Comparison of ENCODE assay signal across 1 cellular context in the genomic region with DNA sequence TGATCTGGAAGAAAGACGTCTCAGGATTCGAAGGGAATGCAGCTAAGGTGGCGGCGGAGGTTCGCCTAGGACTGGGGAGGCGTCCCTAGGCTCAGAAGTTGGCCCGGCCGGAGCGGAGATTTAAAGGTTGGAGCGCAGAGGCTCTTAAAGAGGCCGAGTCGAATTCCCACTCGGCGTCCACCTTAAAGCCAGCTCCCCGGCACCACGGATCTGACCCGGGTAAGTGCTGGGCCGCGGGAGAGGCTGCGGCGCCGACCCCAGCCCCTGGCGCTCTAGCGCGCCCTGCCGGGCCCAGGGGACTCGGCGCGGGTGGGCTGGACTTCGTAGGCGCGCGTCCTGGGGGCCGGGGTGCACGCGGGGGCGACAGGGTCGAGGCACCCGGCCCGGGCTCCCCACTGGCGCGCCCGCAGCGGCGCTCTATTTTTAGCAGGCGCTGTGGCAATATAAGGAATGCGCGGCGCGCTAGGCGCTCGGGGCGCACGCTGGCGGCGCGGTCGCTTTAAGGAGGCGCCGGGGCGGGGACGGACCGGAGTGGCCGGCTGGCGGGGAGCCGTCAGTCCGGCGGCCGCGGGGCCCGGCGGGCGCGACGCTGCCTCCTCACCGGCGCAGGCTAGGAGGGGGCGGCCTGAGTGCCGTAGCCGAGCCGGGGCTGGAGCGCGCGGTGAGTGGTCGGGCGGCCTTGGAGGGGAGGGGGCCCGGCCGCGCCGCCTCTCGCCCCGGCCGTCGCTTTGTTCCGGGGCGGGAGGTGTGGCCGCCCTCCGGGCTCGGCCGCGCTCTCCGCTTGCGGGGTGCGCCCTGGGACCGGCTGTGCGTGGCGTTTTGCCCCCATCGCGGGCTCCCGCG.
TF ChIP-seq lines count a peak whose summit lies in the region.

A gene (plus strand): TSS at position 473 of the 843 bp plus-strand sequence. CDS start 24,305 bp downstream, outside the sequence.

TF ChIP-seq in HepG2, 621 proteins besides CTCF, POLR2A, EP300 and RAD21 (continued from another document and continues in another):
- TF ChIP-seq, protein P1, sequence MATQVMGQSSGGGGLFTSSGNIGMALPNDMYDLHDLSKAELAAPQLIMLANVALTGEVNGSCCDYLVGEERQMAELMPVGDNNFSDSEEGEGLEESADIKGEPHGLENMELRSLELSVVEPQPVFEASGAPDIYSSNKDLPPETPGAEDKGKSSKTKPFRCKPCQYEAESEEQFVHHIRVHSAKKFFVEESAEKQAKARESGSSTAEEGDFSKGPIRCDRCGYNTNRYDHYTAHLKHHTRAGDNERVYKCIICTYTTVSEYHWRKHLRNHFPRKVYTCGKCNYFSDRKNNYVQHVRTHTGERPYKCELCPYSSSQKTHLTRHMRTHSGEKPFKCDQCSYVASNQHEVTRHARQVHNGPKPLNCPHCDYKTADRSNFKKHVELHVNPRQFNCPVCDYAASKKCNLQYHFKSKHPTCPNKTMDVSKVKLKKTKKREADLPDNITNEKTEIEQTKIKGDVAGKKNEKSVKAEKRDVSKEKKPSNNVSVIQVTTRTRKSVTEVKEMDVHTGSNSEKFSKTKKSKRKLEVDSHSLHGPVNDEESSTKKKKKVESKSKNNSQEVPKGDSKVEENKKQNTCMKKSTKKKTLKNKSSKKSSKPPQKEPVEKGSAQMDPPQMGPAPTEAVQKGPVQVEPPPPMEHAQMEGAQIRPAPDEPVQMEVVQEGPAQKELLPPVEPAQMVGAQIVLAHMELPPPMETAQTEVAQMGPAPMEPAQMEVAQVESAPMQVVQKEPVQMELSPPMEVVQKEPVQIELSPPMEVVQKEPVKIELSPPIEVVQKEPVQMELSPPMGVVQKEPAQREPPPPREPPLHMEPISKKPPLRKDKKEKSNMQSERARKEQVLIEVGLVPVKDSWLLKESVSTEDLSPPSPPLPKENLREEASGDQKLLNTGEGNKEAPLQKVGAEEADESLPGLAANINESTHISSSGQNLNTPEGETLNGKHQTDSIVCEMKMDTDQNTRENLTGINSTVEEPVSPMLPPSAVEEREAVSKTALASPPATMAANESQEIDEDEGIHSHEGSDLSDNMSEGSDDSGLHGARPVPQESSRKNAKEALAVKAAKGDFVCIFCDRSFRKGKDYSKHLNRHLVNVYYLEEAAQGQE (IDR thresholded peaks at IDR 0.05; ENCODE audit: borderline replicate concordance in 1 of 2, low read depth in 1 of 2, low read length in 2 of 2): 0 out of 4 replicates have a peak, but pooled peaks of 1 of the 2 experiments have one; percentile 18
- TF ChIP-seq SALL1 (CRISPR knock-in tag; IDR thresholded peaks at IDR 0.05): peak; percentile 34; the same call in 1 of the 2 replicates
- peak; percentile 84 for TF ChIP-seq ZNF563 (CRISPR knock-in tag; IDR thresholded peaks at IDR 0.05)
- peak in 1 of 2 experiments; percentile 29; a peak in 1 of 4 replicates for TF ChIP-seq NR2F1 (CRISPR knock-in tag; IDR thresholded peaks at IDR 0.05)
- TF ChIP-seq, protein P2, sequence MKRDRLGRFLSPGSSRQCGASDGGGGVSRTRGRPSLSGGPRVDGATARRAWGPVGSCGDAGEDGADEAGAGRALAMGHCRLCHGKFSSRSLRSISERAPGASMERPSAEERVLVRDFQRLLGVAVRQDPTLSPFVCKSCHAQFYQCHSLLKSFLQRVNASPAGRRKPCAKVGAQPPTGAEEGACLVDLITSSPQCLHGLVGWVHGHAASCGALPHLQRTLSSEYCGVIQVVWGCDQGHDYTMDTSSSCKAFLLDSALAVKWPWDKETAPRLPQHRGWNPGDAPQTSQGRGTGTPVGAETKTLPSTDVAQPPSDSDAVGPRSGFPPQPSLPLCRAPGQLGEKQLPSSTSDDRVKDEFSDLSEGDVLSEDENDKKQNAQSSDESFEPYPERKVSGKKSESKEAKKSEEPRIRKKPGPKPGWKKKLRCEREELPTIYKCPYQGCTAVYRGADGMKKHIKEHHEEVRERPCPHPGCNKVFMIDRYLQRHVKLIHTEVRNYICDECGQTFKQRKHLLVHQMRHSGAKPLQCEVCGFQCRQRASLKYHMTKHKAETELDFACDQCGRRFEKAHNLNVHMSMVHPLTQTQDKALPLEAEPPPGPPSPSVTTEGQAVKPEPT (CRISPR knock-in tag; IDR thresholded peaks at IDR 0.05; ENCODE audit: low read depth): peak; percentile 99
- TF ChIP-seq XRCC5 (optimal IDR thresholded peaks at IDR 0.05; ENCODE audit: low read length): peak; percentile 48
- TF ChIP-seq ARID2 (CRISPR knock-in tag; IDR thresholded peaks at IDR 0.05; ENCODE audit: borderline replicate concordance): peak; percentile 85; the same call in 1 of the 2 replicates
- no peak for TF ChIP-seq ZNF670 (CRISPR knock-in tag; IDR thresholded peaks at IDR 0.05; ENCODE audit: borderline replicate concordance)
- TF ChIP-seq ZNF205 (CRISPR knock-in tag; IDR thresholded peaks at IDR 0.05): peak; percentile 93
- TF ChIP-seq SIN3B (IDR thresholded peaks at IDR 0.05; ENCODE audit: low read length): no peak
- TF ChIP-seq, protein P3, sequence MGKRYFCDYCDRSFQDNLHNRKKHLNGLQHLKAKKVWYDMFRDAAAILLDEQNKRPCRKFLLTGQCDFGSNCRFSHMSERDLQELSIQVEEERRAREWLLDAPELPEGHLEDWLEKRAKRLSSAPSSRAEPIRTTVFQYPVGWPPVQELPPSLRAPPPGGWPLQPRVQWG (CRISPR knock-in tag; IDR thresholded peaks at IDR 0.05; ENCODE audit: borderline replicate concordance, low read depth): no peak
- no peak for TF ChIP-seq NFE2L2 (IDR thresholded peaks at IDR 0.05; ENCODE audit: low read length)
- TF ChIP-seq, protein P4, sequence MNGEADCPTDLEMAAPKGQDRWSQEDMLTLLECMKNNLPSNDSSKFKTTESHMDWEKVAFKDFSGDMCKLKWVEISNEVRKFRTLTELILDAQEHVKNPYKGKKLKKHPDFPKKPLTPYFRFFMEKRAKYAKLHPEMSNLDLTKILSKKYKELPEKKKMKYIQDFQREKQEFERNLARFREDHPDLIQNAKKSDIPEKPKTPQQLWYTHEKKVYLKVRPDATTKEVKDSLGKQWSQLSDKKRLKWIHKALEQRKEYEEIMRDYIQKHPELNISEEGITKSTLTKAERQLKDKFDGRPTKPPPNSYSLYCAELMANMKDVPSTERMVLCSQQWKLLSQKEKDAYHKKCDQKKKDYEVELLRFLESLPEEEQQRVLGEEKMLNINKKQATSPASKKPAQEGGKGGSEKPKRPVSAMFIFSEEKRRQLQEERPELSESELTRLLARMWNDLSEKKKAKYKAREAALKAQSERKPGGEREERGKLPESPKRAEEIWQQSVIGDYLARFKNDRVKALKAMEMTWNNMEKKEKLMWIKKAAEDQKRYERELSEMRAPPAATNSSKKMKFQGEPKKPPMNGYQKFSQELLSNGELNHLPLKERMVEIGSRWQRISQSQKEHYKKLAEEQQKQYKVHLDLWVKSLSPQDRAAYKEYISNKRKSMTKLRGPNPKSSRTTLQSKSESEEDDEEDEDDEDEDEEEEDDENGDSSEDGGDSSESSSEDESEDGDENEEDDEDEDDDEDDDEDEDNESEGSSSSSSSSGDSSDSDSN (CRISPR knock-in tag; IDR thresholded peaks at IDR 0.05): peak; percentile 83; the same call in 1 of the 2 replicates
- TF ChIP-seq, protein P5, sequence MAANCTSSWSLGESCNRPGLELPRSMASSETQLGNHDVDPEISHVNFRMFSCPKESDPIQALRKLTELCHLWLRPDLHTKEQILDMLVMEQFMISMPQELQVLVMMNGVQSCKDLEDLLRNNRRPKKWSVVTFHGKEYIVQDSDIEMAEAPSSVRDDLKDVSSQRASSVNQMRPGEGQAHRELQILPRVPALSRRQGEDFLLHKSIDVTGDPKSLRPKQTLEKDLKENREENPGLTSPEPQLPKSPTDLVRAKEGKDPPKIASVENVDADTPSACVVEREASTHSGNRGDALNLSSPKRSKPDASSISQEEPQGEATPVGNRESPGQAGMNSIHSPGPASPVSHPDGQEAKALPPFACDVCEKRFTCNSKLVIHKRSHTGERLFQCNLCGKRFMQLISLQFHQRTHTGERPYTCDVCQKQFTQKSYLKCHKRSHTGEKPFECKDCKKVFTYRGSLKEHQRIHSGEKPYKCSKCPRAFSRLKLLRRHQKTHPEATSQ (CRISPR knock-in tag; IDR thresholded peaks at IDR 0.05; ENCODE audit: borderline replicate concordance): no peak
- peak; percentile 18; the same call in 1 of the 2 replicates for TF ChIP-seq ZNF263 (CRISPR knock-in tag; IDR thresholded peaks at IDR 0.05)
- no peak for TF ChIP-seq SRSF9 (IDR thresholded peaks at IDR 0.05; ENCODE audit: borderline replicate concordance, insufficient read depth, low read depth, low read length, poor library complexity, severe bottlenecking)
- no peak for TF ChIP-seq DMAP1 (CRISPR knock-in tag; IDR thresholded peaks at IDR 0.05)
- TF ChIP-seq, protein P6, sequence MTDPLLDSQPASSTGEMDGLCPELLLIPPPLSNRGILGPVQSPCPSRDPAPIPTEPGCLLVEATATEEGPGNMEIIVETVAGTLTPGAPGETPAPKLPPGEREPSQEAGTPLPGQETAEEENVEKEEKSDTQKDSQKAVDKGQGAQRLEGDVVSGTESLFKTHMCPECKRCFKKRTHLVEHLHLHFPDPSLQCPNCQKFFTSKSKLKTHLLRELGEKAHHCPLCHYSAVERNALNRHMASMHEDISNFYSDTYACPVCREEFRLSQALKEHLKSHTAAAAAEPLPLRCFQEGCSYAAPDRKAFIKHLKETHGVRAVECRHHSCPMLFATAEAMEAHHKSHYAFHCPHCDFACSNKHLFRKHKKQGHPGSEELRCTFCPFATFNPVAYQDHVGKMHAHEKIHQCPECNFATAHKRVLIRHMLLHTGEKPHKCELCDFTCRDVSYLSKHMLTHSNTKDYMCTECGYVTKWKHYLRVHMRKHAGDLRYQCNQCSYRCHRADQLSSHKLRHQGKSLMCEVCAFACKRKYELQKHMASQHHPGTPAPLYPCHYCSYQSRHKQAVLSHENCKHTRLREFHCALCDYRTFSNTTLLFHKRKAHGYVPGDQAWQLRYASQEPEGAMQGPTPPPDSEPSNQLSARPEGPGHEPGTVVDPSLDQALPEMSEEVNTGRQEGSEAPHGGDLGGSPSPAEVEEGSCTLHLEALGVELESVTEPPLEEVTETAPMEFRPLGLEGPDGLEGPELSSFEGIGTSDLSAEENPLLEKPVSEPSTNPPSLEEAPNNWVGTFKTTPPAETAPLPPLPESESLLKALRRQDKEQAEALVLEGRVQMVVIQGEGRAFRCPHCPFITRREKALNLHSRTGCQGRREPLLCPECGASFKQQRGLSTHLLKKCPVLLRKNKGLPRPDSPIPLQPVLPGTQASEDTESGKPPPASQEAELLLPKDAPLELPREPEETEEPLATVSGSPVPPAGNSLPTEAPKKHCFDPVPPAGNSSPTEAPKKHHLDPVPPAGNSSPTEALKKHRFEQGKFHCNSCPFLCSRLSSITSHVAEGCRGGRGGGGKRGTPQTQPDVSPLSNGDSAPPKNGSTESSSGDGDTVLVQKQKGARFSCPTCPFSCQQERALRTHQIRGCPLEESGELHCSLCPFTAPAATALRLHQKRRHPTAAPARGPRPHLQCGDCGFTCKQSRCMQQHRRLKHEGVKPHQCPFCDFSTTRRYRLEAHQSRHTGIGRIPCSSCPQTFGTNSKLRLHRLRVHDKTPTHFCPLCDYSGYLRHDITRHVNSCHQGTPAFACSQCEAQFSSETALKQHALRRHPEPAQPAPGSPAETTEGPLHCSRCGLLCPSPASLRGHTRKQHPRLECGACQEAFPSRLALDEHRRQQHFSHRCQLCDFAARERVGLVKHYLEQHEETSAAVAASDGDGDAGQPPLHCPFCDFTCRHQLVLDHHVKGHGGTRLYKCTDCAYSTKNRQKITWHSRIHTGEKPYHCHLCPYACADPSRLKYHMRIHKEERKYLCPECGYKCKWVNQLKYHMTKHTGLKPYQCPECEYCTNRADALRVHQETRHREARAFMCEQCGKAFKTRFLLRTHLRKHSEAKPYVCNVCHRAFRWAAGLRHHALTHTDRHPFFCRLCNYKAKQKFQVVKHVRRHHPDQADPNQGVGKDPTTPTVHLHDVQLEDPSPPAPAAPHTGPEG (CRISPR knock-in tag; IDR thresholded peaks at IDR 0.05): peak; percentile 93
- TF ChIP-seq KDM3A (CRISPR knock-in tag; IDR thresholded peaks at IDR 0.05; ENCODE audit: low read depth): peak; percentile 59; the same call in 1 of the 2 replicates
- TF ChIP-seq, protein P7, sequence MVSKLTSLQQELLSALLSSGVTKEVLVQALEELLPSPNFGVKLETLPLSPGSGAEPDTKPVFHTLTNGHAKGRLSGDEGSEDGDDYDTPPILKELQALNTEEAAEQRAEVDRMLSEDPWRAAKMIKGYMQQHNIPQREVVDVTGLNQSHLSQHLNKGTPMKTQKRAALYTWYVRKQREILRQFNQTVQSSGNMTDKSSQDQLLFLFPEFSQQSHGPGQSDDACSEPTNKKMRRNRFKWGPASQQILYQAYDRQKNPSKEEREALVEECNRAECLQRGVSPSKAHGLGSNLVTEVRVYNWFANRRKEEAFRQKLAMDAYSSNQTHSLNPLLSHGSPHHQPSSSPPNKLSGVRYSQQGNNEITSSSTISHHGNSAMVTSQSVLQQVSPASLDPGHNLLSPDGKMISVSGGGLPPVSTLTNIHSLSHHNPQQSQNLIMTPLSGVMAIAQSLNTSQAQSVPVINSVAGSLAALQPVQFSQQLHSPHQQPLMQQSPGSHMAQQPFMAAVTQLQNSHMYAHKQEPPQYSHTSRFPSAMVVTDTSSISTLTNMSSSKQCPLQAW (CRISPR knock-in tag; IDR thresholded peaks at IDR 0.05): no peak
- TF ChIP-seq ZNF709 (CRISPR knock-in tag; IDR thresholded peaks at IDR 0.05): peak; percentile 49; the same call in 1 of the 2 replicates
- TF ChIP-seq SALL2 (CRISPR knock-in tag; IDR thresholded peaks at IDR 0.05): peak; percentile 22; the same call in 1 of the 2 replicates
- peak; percentile 55 for TF ChIP-seq IKZF4 (CRISPR knock-in tag; IDR thresholded peaks at IDR 0.05; ENCODE audit: borderline replicate concordance, low read depth, not compliant biosample characterization)
- TF ChIP-seq, protein P8, sequence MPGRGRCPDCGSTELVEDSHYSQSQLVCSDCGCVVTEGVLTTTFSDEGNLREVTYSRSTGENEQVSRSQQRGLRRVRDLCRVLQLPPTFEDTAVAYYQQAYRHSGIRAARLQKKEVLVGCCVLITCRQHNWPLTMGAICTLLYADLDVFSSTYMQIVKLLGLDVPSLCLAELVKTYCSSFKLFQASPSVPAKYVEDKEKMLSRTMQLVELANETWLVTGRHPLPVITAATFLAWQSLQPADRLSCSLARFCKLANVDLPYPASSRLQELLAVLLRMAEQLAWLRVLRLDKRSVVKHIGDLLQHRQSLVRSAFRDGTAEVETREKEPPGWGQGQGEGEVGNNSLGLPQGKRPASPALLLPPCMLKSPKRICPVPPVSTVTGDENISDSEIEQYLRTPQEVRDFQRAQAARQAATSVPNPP (CRISPR knock-in tag; IDR thresholded peaks at IDR 0.05): peak; percentile 41
- TF ChIP-seq, protein P9, sequence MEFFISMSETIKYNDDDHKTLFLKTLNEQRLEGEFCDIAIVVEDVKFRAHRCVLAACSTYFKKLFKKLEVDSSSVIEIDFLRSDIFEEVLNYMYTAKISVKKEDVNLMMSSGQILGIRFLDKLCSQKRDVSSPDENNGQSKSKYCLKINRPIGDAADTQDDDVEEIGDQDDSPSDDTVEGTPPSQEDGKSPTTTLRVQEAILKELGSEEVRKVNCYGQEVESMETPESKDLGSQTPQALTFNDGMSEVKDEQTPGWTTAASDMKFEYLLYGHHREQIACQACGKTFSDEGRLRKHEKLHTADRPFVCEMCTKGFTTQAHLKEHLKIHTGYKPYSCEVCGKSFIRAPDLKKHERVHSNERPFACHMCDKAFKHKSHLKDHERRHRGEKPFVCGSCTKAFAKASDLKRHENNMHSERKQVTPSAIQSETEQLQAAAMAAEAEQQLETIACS (CRISPR knock-in tag; IDR thresholded peaks at IDR 0.05): peak; percentile 76
- TF ChIP-seq, protein P10, sequence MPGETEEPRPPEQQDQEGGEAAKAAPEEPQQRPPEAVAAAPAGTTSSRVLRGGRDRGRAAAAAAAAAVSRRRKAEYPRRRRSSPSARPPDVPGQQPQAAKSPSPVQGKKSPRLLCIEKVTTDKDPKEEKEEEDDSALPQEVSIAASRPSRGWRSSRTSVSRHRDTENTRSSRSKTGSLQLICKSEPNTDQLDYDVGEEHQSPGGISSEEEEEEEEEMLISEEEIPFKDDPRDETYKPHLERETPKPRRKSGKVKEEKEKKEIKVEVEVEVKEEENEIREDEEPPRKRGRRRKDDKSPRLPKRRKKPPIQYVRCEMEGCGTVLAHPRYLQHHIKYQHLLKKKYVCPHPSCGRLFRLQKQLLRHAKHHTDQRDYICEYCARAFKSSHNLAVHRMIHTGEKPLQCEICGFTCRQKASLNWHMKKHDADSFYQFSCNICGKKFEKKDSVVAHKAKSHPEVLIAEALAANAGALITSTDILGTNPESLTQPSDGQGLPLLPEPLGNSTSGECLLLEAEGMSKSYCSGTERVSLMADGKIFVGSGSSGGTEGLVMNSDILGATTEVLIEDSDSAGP (CRISPR knock-in tag; IDR thresholded peaks at IDR 0.05; ENCODE audit: borderline replicate concordance): peak; percentile 98
